Comparison of ENCODE assay signal across 2 cellular contexts in the genomic region with DNA sequence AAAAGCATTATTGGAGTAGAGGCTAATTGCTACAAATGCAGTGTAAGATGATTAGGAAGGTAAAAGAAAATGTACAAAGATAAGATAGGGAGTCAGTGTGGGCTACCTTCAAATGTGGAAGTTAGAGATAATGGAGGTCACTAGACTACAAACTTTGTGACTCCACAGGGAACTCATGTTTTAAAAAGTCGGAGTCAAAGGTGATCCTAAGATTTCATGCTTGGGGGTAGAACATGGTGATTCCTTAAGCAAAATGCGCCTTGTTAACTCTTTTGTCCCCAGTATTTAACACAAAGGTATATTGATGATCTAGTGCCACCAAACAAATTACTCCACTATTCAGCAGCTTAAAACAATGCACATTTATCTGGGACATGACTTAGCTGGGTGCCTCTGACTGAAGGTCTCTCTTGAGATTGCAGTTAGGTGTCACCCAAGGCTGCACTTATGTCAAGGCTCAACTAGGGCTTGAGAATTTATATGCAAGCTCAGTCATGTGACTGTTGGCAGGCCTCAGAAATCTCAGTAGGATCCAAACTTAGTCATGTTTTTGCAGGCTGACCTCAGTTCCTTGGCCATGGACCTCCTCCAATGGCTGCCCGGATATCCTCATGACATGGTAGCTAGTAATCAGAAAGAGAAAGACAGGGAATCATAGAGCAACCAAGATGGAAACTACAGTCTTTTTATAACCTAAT.
TF ChIP-seq lines count a peak whose summit lies in the region.

No MANE protein-coding gene starts in this region.

TF ChIP-seq in endothelial cell of umbilical vein, 7 proteins besides CTCF, POLR2A, EP300 and RAD21 (continued from another document):
- TF ChIP-seq EZH2 (IDR thresholded peaks at IDR 0.05; ENCODE audit: borderline replicate concordance, low read depth, low read length, severe bottlenecking) = no peak

TF ChIP-seq in SK-N-SH treated with all-trans-retinoic acid at 6 μM for 48 hours, 23 proteins besides CTCF, POLR2A, EP300 and RAD21 (continued from another document):
- no peak for TF ChIP-seq PATZ1 (CRISPR knock-in tag; IDR thresholded peaks at IDR 0.05; ENCODE audit: borderline replicate concordance)
- TF ChIP-seq, protein P1, sequence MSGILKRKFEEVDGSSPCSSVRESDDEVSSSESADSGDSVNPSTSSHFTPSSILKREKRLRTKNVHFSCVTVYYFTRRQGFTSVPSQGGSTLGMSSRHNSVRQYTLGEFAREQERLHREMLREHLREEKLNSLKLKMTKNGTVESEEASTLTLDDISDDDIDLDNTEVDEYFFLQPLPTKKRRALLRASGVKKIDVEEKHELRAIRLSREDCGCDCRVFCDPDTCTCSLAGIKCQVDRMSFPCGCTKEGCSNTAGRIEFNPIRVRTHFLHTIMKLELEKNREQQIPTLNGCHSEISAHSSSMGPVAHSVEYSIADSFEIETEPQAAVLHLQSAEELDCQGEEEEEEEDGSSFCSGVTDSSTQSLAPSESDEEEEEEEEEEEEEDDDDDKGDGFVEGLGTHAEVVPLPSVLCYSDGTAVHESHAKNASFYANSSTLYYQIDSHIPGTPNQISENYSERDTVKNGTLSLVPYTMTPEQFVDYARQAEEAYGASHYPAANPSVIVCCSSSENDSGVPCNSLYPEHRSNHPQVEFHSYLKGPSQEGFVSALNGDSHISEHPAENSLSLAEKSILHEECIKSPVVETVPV (CRISPR knock-in tag; IDR thresholded peaks at IDR 0.05) = no peak
- TF ChIP-seq TOX (CRISPR knock-in tag; IDR thresholded peaks at IDR 0.05; ENCODE audit: borderline replicate concordance) = no peak
- no peak for TF ChIP-seq OSR1 (CRISPR knock-in tag; IDR thresholded peaks at IDR 0.05)
- TF ChIP-seq CSDC2 (CRISPR knock-in tag; IDR thresholded peaks at IDR 0.05) = no peak
- TF ChIP-seq BACH2 (CRISPR knock-in tag; IDR thresholded peaks at IDR 0.05; ENCODE audit: borderline replicate concordance) = no peak
- no peak for TF ChIP-seq TSHZ2 (CRISPR knock-in tag; IDR thresholded peaks at IDR 0.05)
- no peak for TF ChIP-seq PPARA (CRISPR knock-in tag; IDR thresholded peaks at IDR 0.05; ENCODE audit: borderline replicate concordance)
- TF ChIP-seq SNAI2 (CRISPR knock-in tag; IDR thresholded peaks at IDR 0.05) = no peak
- TF ChIP-seq ISL1 (CRISPR knock-in tag; IDR thresholded peaks at IDR 0.05) = no peak
- no peak for TF ChIP-seq RARB (CRISPR knock-in tag; IDR thresholded peaks at IDR 0.05)
- TF ChIP-seq ARNTL (CRISPR knock-in tag; IDR thresholded peaks at IDR 0.05; ENCODE audit: borderline replicate concordance, low read depth) = no peak
- no peak for TF ChIP-seq ZNF70 (CRISPR knock-in tag; IDR thresholded peaks at IDR 0.05)
- no peak for TF ChIP-seq ZFP30 (CRISPR knock-in tag; IDR thresholded peaks at IDR 0.05)
- no peak for TF ChIP-seq ZC3H10 (CRISPR knock-in tag; IDR thresholded peaks at IDR 0.05)
- no peak for TF ChIP-seq GLIS3 (CRISPR knock-in tag; IDR thresholded peaks at IDR 0.05)
- no peak for TF ChIP-seq POU6F1 (CRISPR knock-in tag; IDR thresholded peaks at IDR 0.05; ENCODE audit: borderline replicate concordance, low read depth)
